Comparison of ENCODE assay signal across 23 cellular contexts in genomic region chr2:65108778-65109177, GRCh38. TPM values are rescaled to one million over a fixed set of nuclear protein-coding genes. Genes with fewer than 3 reads are reported as not detected.
A peak's percentile ranks its signal among the peaks of the same experiment; 100 is the strongest.
DNase-seq lines count a peak whose midpoint lies in the region; ATAC-seq, FAIRE-seq and TF ChIP-seq lines count a peak whose summit lies in the region.
"Had no signal": no experiment of that assay in that cellular context is flagged by ENCODE, and none has a peak within 500 bp of the region (broad histone marks: within the 10 kb centered on the region; RNA-seq: fewer than 3 reads in every experiment).

No MANE protein-coding gene starts in this region.

- TF ChIP-seq CTCF in K562 (IDR thresholded peaks at IDR 0.05 in 2 of 3, conservative IDR thresholded peaks at IDR 0.05 in 1 of 3; ENCODE audit: insufficient read depth in 2 of 3, low read depth in 1 of 3, low read length in 3 of 3) (no peak), HepG2 (CRISPR knock-in tag; IDR thresholded peaks at IDR 0.05) (no peak), right lobe of liver (IDR thresholded peaks at IDR 0.05) (no peak), sigmoid colon (IDR thresholded peaks at IDR 0.05) (no peak), uterus (IDR thresholded peaks at IDR 0.05) (no peak)

- H3K9me3 ChIP-seq in K562 (replicated peaks; ENCODE audit: control insufficient read depth, insufficient read depth, low read depth, low read length) (no peaks in the 10 kb centered on the region; the same call in 1 of the 2 replicates), HepG2 (ENCODE audit: low read length) (no peaks in the 10 kb centered on the region), right lobe of liver (no peaks in the 10 kb centered on the region), sigmoid colon (no peaks in the 10 kb centered on the region), uterus (no peaks in the 10 kb centered on the region)
- H3K9me3 ChIP-seq: Caco-2 had no signal

- H4K20me1 ChIP-seq in K562 (replicated peaks; ENCODE audit: control insufficient read depth, insufficient read depth, low read length) = 0 out of 2 replicates have a peak, but pooled peaks cover 3% of the 10 kb centered on the region
- H4K20me1 ChIP-seq in HepG2 (ENCODE audit: insufficient read depth, low read length) = peaks cover 90% of the 10 kb centered on the region

- H3K9ac ChIP-seq in K562 (ENCODE audit: insufficient read depth in 1 of 2, low read depth in 2 of 2, low read length in 2 of 2) = no peak overlapping the region
- no peak overlapping the region for H3K9ac ChIP-seq in HepG2 (ENCODE audit: insufficient read depth, low read depth, low read length)
- H3K9ac ChIP-seq: BLaER1 treated with 17β-estradiol and CSF1 and Interleukin-3, amounts not matched to agents 10 nM and 100 nM had no signal

- no peak overlapping the region; the same call in 2 of the 3 replicates for H3K27ac ChIP-seq in K562 (ENCODE audit: extremely low read depth, low read depth, low read length)
- H3K27ac ChIP-seq in HepG2 (ENCODE audit: extremely low read length, insufficient read depth, low read length) = no peak overlapping the region
- peak overlapping the region in 2 of 3 donors; percentile 21 to 53 for H3K27ac ChIP-seq in right lobe of liver
- H3K27ac ChIP-seq in sigmoid colon = no peak overlapping the region
- no peak overlapping the region for H3K27ac ChIP-seq in uterus
- H3K27ac ChIP-seq: BLaER1 treated with 17β-estradiol and CSF1 and Interleukin-3, amounts not matched to agents 10 nM and 100 nM; C4-2B had no signal

- no TSS peak for BruUV-seq in K562 (replicated peaks; lab: Mats Ljungman, UMichigan)
- BruUV-seq in HepG2 (replicated peaks; lab: Mats Ljungman, UMichigan) = no TSS peak

- H3K27me3 ChIP-seq in K562 (ENCODE audit: control insufficient read depth in 2 of 2, insufficient read depth in 2 of 2, low read length in 2 of 2) (no peaks in the 10 kb centered on the region), HepG2 (ENCODE audit: control insufficient read depth in 1 of 2, insufficient read depth in 2 of 2, low read length in 2 of 2) (no peaks in the 10 kb centered on the region), right lobe of liver (no peaks in the 10 kb centered on the region), sigmoid colon (no peaks in the 10 kb centered on the region), uterus (no peaks in the 10 kb centered on the region)
- H3K27me3 ChIP-seq: BLaER1 treated with 17β-estradiol and CSF1 and Interleukin-3, amounts not matched to agents 10 nM and 100 nM had no signal

- in situ Hi-C loops in K562 (cut with MboI) (no loop called here), HepG2 (cut with HindIII; ENCODE audit: extremely low pct_ligation_motif_present, low pct_unique_long_range_greater_than_20kb) (no loop called here)

- no peak overlapping the region for H2AFZ ChIP-seq in K562 (ENCODE audit: low read depth, low read length)
- no peak overlapping the region for H2AFZ ChIP-seq in HepG2 (ENCODE audit: low read length)

- WGBS in K562 (ENCODE audit: insufficient coverage, low coverage, missing lambda C conversion rate) = 72% methylated on average over 6 of the region's 6 CpGs
- WGBS in HepG2 (ENCODE audit: low lambda C conversion rate) = 96% methylated on average over 6 of the region's 6 CpGs
- WGBS in right lobe of liver (ENCODE audit: insufficient coverage, low coverage, low lambda C conversion rate, missing lambda C conversion rate) = 34% methylated on average over 6 of the region's 6 CpGs
- WGBS in sigmoid colon, 2 donors = 40 to 73% methylated on average over 6 of the region's 6 CpGs

- POLR2A ChIA-PET in K562 (lab: Yijun Ruan, JAX) = interaction anchor here (0.6 kb wide), 1 partner anchor 456 kb away, joined by 3 read pairs; no protein-coding TSS in a partner anchor
- POLR2A ChIA-PET in HepG2 (lab: Yijun Ruan, JAX) = no interaction called here

- FAIRE-seq in K562 (lab: Jason Lieb, UNC) (peak; percentile 35), HepG2 (lab: Jason Lieb, UNC) (no peak)
- FAIRE-seq: D721Med, GM12878, GM12892, GM18507, GM19239 had no signal

- ATAC-seq in K562 = no peak
- no peak for ATAC-seq in HepG2
- peak; percentile 65 to 75 (median 74) for ATAC-seq in right lobe of liver
- ATAC-seq: CD8-positive, alpha-beta T cell; GM12878 had no signal

- intact Hi-C loops in K562 (cut with micrococcal nuclease) = no loop called here
- intact Hi-C loops in HepG2 (cut with micrococcal nuclease; ENCODE audit: unreplicated experiment) = no loop called here
- intact Hi-C loops in right lobe of liver (cut with DNase I) = no loop called here
- intact Hi-C loops in sigmoid colon (cut with DNase I) = no loop called here
- intact Hi-C loops in uterus (cut with DNase I; ENCODE audit: low total_unique reads) = no loop called here

- H3K9me1 ChIP-seq in K562 (ENCODE audit: control insufficient read depth, insufficient read depth, low read length) = no peaks in the 10 kb centered on the region

- TF ChIP-seq EP300 in K562 (IDR thresholded peaks at IDR 0.05; ENCODE audit: low read length) (no peak), HepG2 (IDR thresholded peaks at IDR 0.05; ENCODE audit: low read depth in 2 of 2, low read length in 2 of 2) (no peak), HepG2 (CRISPR knock-in tag; IDR thresholded peaks at IDR 0.05; ENCODE audit: borderline replicate concordance) (no peak), sigmoid colon (IDR thresholded peaks at IDR 0.05) (no peak)

- peak in 2 of 4 experiments; percentile 25 to 32 for DNase-seq in K562 (ENCODE audit: extremely low read depth in 1 of 4, low spot score in 3 of 4)
- no peak for DNase-seq in HepG2 (ENCODE audit: low spot score)
- DNase-seq in right lobe of liver = no peak
- no peak for DNase-seq in sigmoid colon
- no peak for DNase-seq in DMS79 treated with DMSO at 0.1 percent for 48 hours (lab: John Stamatoyannopoulos, UW)
- DNase-seq in uterus = no peak
- DNase-seq in Ammon's horn (ENCODE audit: low spot score) = no peak
- DNase-seq: 8988T; ACHN; Caco-2; Calu3; CD4-positive, alpha-beta T cell; CD8-positive, alpha-beta T cell; DND-41; EL; GDM1 had no signal

- H3K4me3 ChIP-seq in K562 (no peak overlapping the region), HepG2 (replicated peaks in 1 of 3; ENCODE audit: insufficient read depth in 1 of 3, low read depth in 2 of 3, low read length in 3 of 3) (no peak overlapping the region), right lobe of liver (no peak overlapping the region), sigmoid colon (no peak overlapping the region), uterus (no peak overlapping the region)
- H3K4me3 ChIP-seq: BLaER1 treated with 17β-estradiol and CSF1 and Interleukin-3, amounts not matched to agents 10 nM and 100 nM; GM12878 had no signal

- H3K36me3 ChIP-seq in K562 (ENCODE audit: control insufficient read depth, insufficient read depth, low read length) (peaks cover 28% of the 10 kb centered on the region; the same call in 2 of the 3 replicates), HepG2 (replicated peaks in 1 of 2; ENCODE audit: control insufficient read depth in 1 of 2, insufficient read depth in 2 of 2, low read length in 2 of 2) (peaks cover 9 to 25% of the 10 kb centered on the region in 2 experiments; a peak in 4 of 5 replicates), right lobe of liver (peaks cover 0 to 6% (median 3%) of the 10 kb centered on the region in 4 donors), sigmoid colon (peaks cover 0 to 7% (median 0%) of the 10 kb centered on the region in 4 donors), uterus (no peaks in the 10 kb centered on the region)

- CTCF ChIA-PET in K562 (lab: Yijun Ruan, JAX; ENCODE audit: low intra/inter-chr PET ratio) = no interaction called here
- CTCF ChIA-PET in HepG2 (lab: Yijun Ruan, JAX; ENCODE audit: low intra/inter-chr PET ratio, low total read pairs) = no interaction called here

- H3K79me2 ChIP-seq in K562 (ENCODE audit: control insufficient read depth, insufficient read depth, low read length) = peaks cover 95% of the 10 kb centered on the region
- peaks cover 99% of the 10 kb centered on the region for H3K79me2 ChIP-seq in HepG2 (ENCODE audit: insufficient read depth, low read length)

- TF ChIP-seq POLR2A in K562 (conservative IDR thresholded peaks at IDR 0.05) = no peak
- no peak for TF ChIP-seq POLR2A in HepG2 (IDR thresholded peaks at IDR 0.05; ENCODE audit: insufficient read depth in 1 of 2, low read depth in 2 of 2, low read length in 2 of 2)
- TF ChIP-seq POLR2A in right lobe of liver (IDR thresholded peaks at IDR 0.05) = no peak
- no peak for TF ChIP-seq POLR2A in sigmoid colon (IDR thresholded peaks at IDR 0.05)
- no peak for TF ChIP-seq POLR2A in uterus (IDR thresholded peaks at IDR 0.05)

- H3K4me1 ChIP-seq in K562 (replicated peaks in 1 of 2; ENCODE audit: control insufficient read depth in 2 of 2, insufficient read depth in 2 of 2, low read length in 2 of 2) (no peaks in the 10 kb centered on the region), HepG2 (ENCODE audit: insufficient read depth, low read length) (peaks cover 12% of the 10 kb centered on the region), right lobe of liver (peaks cover 0 to 48% (median 11%) of the 10 kb centered on the region in 4 donors), sigmoid colon (peaks cover 0 to 28% (median 22%) of the 10 kb centered on the region in 4 donors), uterus (peaks cover 0 to 5% of the 10 kb centered on the region in 2 donors)
- H3K4me1 ChIP-seq: Caco-2 had no signal

- TF ChIP-seq RAD21 in K562 (CRISPR knock-in tag; conservative IDR thresholded peaks at IDR 0.05 in 1 of 2, IDR thresholded peaks at IDR 0.05 in 1 of 2) = no peak
- TF ChIP-seq RAD21 in HepG2 (CRISPR knock-in tag; IDR thresholded peaks at IDR 0.05) = no peak

- H3K4me2 ChIP-seq in K562 (ENCODE audit: insufficient read depth, low read length) = no peak overlapping the region
- H3K4me2 ChIP-seq in HepG2 (ENCODE audit: low read depth, low read length) = no peak overlapping the region
- H3K4me2 ChIP-seq: BLaER1 treated with 17β-estradiol and CSF1 and Interleukin-3, amounts not matched to agents 10 nM and 100 nM had no signal

RNA-seq across cellular contexts. Expression of gene RAB1A, which starts 21.1 kb away (rescaled TPM):
- 20.3 and 50.3 TPM in 2 replicates for total RNA-seq in K562 (2011; cell fraction: chromatin; rRNA removed; ENCODE audit: low replicate concordance)
- total RNA-seq in K562 (2011; cell fraction: nucleolus; rRNA removed) = 13.5 and 14.3 TPM in 2 replicates
- total RNA-seq in K562 (2011; cell fraction: nucleoplasm; rRNA removed) = 36.1 and 60.5 TPM in 2 replicates
- total RNA-seq in K562 (2014; rRNA removed) (62.2 and 83.5 TPM in 2 replicates), K562 (2014; rRNA removed; fragmentation: Illumina TruSeq; extraction: Trizol) (67.7 and 81.4 TPM in 2 replicates), K562 (2015; rRNA removed; fragmentation: Illumina TruSeq; extraction: Trizol) (64.4 and 66.7 TPM in 2 replicates), K562 (2021) (93.9 and 99.4 TPM in 2 replicates), HepG2 (2016; rRNA removed; fragmentation: Illumina TruSeq; extraction: Trizol) (206 and 311 TPM in 2 replicates), right lobe of liver (100 to 1,000 TPM in 1 of 6 experiments, 10 to 100 TPM in 5; 65.0 to 119 (median 81.3) TPM), sigmoid colon (10 to 100 TPM; 61.9 to 88.1 (median 83.9) TPM), uterus (100 to 1,000 TPM in 2 of 4 donors, 10 to 100 TPM in 2; 78.5 to 153 (median 103) TPM)
- polyA plus RNA-seq in K562 (2011; rRNA removed) (144 and 163 TPM in 2 replicates), K562 (2014; fragmentation: Illumina TruSeq; extraction: Trizol) (81.5 and 89.1 TPM in 2 replicates), K562 (2014; fragmentation: Nextera tagmentation; extraction: Ambion mirVana) (10 to 100 TPM; 43.8 to 47.8 TPM), K562 (2014; rRNA removed) (125 and 136 TPM in 2 replicates), HepG2 (2011; rRNA removed) (174 and 226 TPM in 2 replicates), sigmoid colon (100 to 1,000 TPM; 125 to 209 (median 142) TPM)
- 33.7 and 80.3 TPM in 2 replicates for polyA plus RNA-seq in K562 (2011; cell fraction: cytosol; rRNA removed)
- polyA plus RNA-seq in K562 (2011; cell fraction: nucleus; rRNA removed) = 23.6 and 40.8 TPM in 2 replicates
- 116 and 153 TPM in 2 replicates for polyA plus RNA-seq in K562 (2012)
- 93.6 and 96.1 TPM in 2 replicates for polyA minus RNA-seq in K562 (2011; rRNA and poly(A)+ RNA removed)
- 31.6 and 38.0 TPM in 2 replicates for polyA minus RNA-seq in K562 (2011; cell fraction: cytosol; rRNA and poly(A)+ RNA removed)
- 13.1 and 22.5 TPM in 2 replicates for polyA minus RNA-seq in K562 (2011; cell fraction: nucleus; rRNA and poly(A)+ RNA removed)
- 27.8 and 28.9 TPM in 2 replicates for total RNA-seq in HepG2 (2016; cell fraction: cytosol; rRNA removed; fragmentation: Illumina TruSeq; extraction: Trizol; ENCODE audit: low read depth)
- total RNA-seq in HepG2 (2016; cell fraction: insoluble cytoplasmic fraction; rRNA removed; fragmentation: Illumina TruSeq; extraction: Trizol) = 208 and 306 TPM in 2 replicates
- 98.9 and 106 TPM in 2 replicates for total RNA-seq in HepG2 (2016; cell fraction: membrane; rRNA removed; fragmentation: Illumina TruSeq; extraction: Trizol)
- 101 and 108 TPM in 2 replicates for total RNA-seq in HepG2 (2016; cell fraction: nucleus; rRNA removed; fragmentation: Illumina TruSeq; extraction: Trizol)
- 101 and 153 TPM in 2 replicates for polyA plus RNA-seq in HepG2 (2011; cell fraction: cytosol; rRNA removed)
- 26.7 and 44.5 TPM in 2 replicates for polyA plus RNA-seq in HepG2 (2011; cell fraction: nucleus; rRNA removed)
- 237 and 266 TPM in 2 replicates for polyA plus RNA-seq in HepG2 (2012)
- 46.4 and 51.5 TPM in 2 replicates for polyA plus RNA-seq in HepG2 (2016; cell fraction: cytosol; fragmentation: Illumina TruSeq; extraction: Trizol; ENCODE audit: low read depth)
- 489 and 498 TPM in 2 replicates for polyA plus RNA-seq in HepG2 (2016; cell fraction: insoluble cytoplasmic fraction; fragmentation: Illumina TruSeq; extraction: Trizol; ENCODE audit: low read depth)
- 122 and 126 TPM in 2 replicates for polyA plus RNA-seq in HepG2 (2016; cell fraction: membrane; fragmentation: Illumina TruSeq; extraction: Trizol; ENCODE audit: low read depth)
- polyA plus RNA-seq in HepG2 (2016; cell fraction: nucleus; fragmentation: Illumina TruSeq; extraction: Trizol; ENCODE audit: insufficient read depth, low read depth) = 219 and 228 TPM in 2 replicates
- 26.5 and 48.9 TPM in 2 replicates for polyA minus RNA-seq in HepG2 (2011; rRNA and poly(A)+ RNA removed; ENCODE audit: low replicate concordance)
- polyA minus RNA-seq in HepG2 (2011; cell fraction: cytosol; rRNA and poly(A)+ RNA removed) = 83.1 and 93.6 TPM in 2 replicates
- polyA minus RNA-seq in HepG2 (2011; cell fraction: nucleus; rRNA and poly(A)+ RNA removed) = 58.2 and 71.1 TPM in 2 replicates

RNA-seq across cellular contexts. Expression of gene CEP68, which starts 52.6 kb away (rescaled TPM):
- total RNA-seq in K562 (2011; cell fraction: chromatin; rRNA removed; ENCODE audit: low replicate concordance) = 19.6 and 32.3 TPM in 2 replicates
- 15.3 and 16.3 TPM in 2 replicates for total RNA-seq in K562 (2011; cell fraction: nucleolus; rRNA removed)
- total RNA-seq in K562 (2011; cell fraction: nucleoplasm; rRNA removed) = 16.1 and 19.7 TPM in 2 replicates
- total RNA-seq in K562 (2014; rRNA removed) = 4.5 and 7.2 TPM in 2 replicates
- 5.2 and 5.3 TPM in 2 replicates for total RNA-seq in K562 (2014; rRNA removed; fragmentation: Illumina TruSeq; extraction: Trizol)
- 4.8 and 5.1 TPM in 2 replicates for total RNA-seq in K562 (2015; rRNA removed; fragmentation: Illumina TruSeq; extraction: Trizol)
- 8.5 and 9.1 TPM in 2 replicates for total RNA-seq in K562 (2021)
- 5.4 and 9.7 TPM in 2 replicates for polyA plus RNA-seq in K562 (2011; rRNA removed)
- 4.7 and 6.8 TPM in 2 replicates for polyA plus RNA-seq in K562 (2011; cell fraction: cytosol; rRNA removed)
- 9.6 and 10.4 TPM in 2 replicates for polyA plus RNA-seq in K562 (2011; cell fraction: nucleus; rRNA removed)
- 4.6 and 8.4 TPM in 2 replicates for polyA plus RNA-seq in K562 (2012)
- 6.7 and 7.2 TPM in 2 replicates for polyA plus RNA-seq in K562 (2014; fragmentation: Illumina TruSeq; extraction: Trizol)
- polyA plus RNA-seq in K562 (2014; fragmentation: Nextera tagmentation; extraction: Ambion mirVana) = 1 to 10 TPM; 1.4 to 1.5 TPM
- 5.2 and 8.7 TPM in 2 replicates for polyA plus RNA-seq in K562 (2014; rRNA removed)
- 8.3 and 11.7 TPM in 2 replicates for polyA minus RNA-seq in K562 (2011; rRNA and poly(A)+ RNA removed)
- 3.4 and 4.0 TPM in 2 replicates for polyA minus RNA-seq in K562 (2011; cell fraction: cytosol; rRNA and poly(A)+ RNA removed)
- 10.6 and 15.1 TPM in 2 replicates for polyA minus RNA-seq in K562 (2011; cell fraction: nucleus; rRNA and poly(A)+ RNA removed)
- 5.7 TPM in 2 replicates for total RNA-seq in HepG2 (2016; rRNA removed; fragmentation: Illumina TruSeq; extraction: Trizol)
- total RNA-seq in HepG2 (2016; cell fraction: cytosol; rRNA removed; fragmentation: Illumina TruSeq; extraction: Trizol; ENCODE audit: low read depth) = 1.9 TPM in 2 replicates
- 5.6 and 6.0 TPM in 2 replicates for total RNA-seq in HepG2 (2016; cell fraction: insoluble cytoplasmic fraction; rRNA removed; fragmentation: Illumina TruSeq; extraction: Trizol)
- 3.4 and 4.0 TPM in 2 replicates for total RNA-seq in HepG2 (2016; cell fraction: membrane; rRNA removed; fragmentation: Illumina TruSeq; extraction: Trizol)
- total RNA-seq in HepG2 (2016; cell fraction: nucleus; rRNA removed; fragmentation: Illumina TruSeq; extraction: Trizol) = 7.9 and 8.3 TPM in 2 replicates
- 9.3 and 12.5 TPM in 2 replicates for polyA plus RNA-seq in HepG2 (2011; rRNA removed)
- polyA plus RNA-seq in HepG2 (2011; cell fraction: cytosol; rRNA removed) = 4.1 and 4.8 TPM in 2 replicates
- polyA plus RNA-seq in HepG2 (2011; cell fraction: nucleus; rRNA removed) = 13.9 and 15.6 TPM in 2 replicates
- polyA plus RNA-seq in HepG2 (2012) = 5.5 and 6.4 TPM in 2 replicates
- 1.7 and 2.8 TPM in 2 replicates for polyA plus RNA-seq in HepG2 (2016; cell fraction: cytosol; fragmentation: Illumina TruSeq; extraction: Trizol; ENCODE audit: low read depth)
- polyA plus RNA-seq in HepG2 (2016; cell fraction: insoluble cytoplasmic fraction; fragmentation: Illumina TruSeq; extraction: Trizol; ENCODE audit: low read depth) = 5.5 and 8.7 TPM in 2 replicates
- 3.2 and 3.8 TPM in 2 replicates for polyA plus RNA-seq in HepG2 (2016; cell fraction: membrane; fragmentation: Illumina TruSeq; extraction: Trizol; ENCODE audit: low read depth)
- polyA plus RNA-seq in HepG2 (2016; cell fraction: nucleus; fragmentation: Illumina TruSeq; extraction: Trizol; ENCODE audit: insufficient read depth, low read depth) = 8.7 and 9.2 TPM in 2 replicates
- 8.4 and 44.8 TPM in 2 replicates for polyA minus RNA-seq in HepG2 (2011; rRNA and poly(A)+ RNA removed; ENCODE audit: low replicate concordance)
- 5.8 and 6.2 TPM in 2 replicates for polyA minus RNA-seq in HepG2 (2011; cell fraction: cytosol; rRNA and poly(A)+ RNA removed)
- polyA minus RNA-seq in HepG2 (2011; cell fraction: nucleus; rRNA and poly(A)+ RNA removed) = 22.0 and 22.4 TPM in 2 replicates
- 1 to 10 TPM; 1.7 to 4.3 (median 3.2) TPM for total RNA-seq in right lobe of liver
- 10 to 100 TPM; 24.4 to 32.1 (median 28.6) TPM for total RNA-seq in sigmoid colon
- 1 to 10 TPM; 1.6 to 6.9 (median 4.2) TPM for polyA plus RNA-seq in sigmoid colon
- total RNA-seq in uterus = 10 to 100 TPM; 14.1 to 55.0 (median 30.0) TPM

Comparison
In these comparisons a context has a peak if more than half of its experiments do, and no peak if none do; other contexts are left out.
1. ATAC-seq: peak in right lobe of liver (4 of 4); none in K562 (single experiment) and HepG2 (single experiment).
2. H3K27ac ChIP-seq: peak in right lobe of liver (2 of 3); none in K562 (single experiment), HepG2 (single experiment), sigmoid colon (0 of 4) and uterus (0 of 2).
3. Of the 241 proteins assayed by ChIP-seq in both HepG2 and K562: peak only in HepG2: POLR2AphosphoS2; only in K562: none; in both: none; in neither: 240.